Comparison of ENCODE assay signal across 28 cellular contexts in the genomic region with DNA sequence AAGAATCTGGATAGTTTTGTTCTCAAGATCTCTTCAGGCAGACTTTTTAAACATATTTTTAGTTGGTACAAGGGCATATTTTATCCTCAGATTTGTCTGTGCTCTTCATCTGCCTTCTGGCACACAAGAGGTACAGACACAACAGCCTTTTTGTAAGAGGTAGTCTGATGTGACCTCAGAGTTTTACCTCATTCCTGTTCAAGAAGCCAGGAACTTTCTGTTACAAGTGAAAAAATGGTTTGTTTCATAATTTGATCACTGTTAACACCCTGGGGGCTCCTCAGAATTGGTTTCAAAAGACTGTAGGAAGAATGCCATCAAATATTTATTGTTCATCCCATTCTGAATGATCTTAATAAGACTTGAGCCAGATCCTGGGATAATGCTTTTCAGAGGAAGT.
"Had no signal": no experiment of that assay in that cellular context is flagged by ENCODE, and none has a peak within 500 bp of the region (broad histone marks: within the 10 kb centered on the region; RNA-seq: fewer than 3 reads in every experiment).

No MANE protein-coding gene starts in this region.

- H3K9me3 ChIP-seq: left lung, pancreas, prostate gland, sigmoid colon, spleen, suprapubic skin, thoracic aorta, tibial artery, upper lobe of right lung had no signal

- H3K36me3 ChIP-seq: left lung, pancreas, prostate gland, sigmoid colon, spleen, suprapubic skin, thoracic aorta, tibial artery, upper lobe of right lung had no signal

- H3K4me3 ChIP-seq: left lung, lung, pancreas, prostate gland, sigmoid colon, spleen, suprapubic skin, thoracic aorta, tibial artery, upper lobe of right lung had no signal

- H3K27me3 Mint-ChIP-seq: memory B cell; stimulated activated naive CD8-positive, alpha-beta T cell treated with anti-CD3 and anti-CD28 coated beads, Interleukin-15, Interleukin-2, amounts not matched to agents 100 ng/mL and 50 ng/mL, for 24 hours had no signal

- H3K4me1 ChIP-seq: left lung, prostate gland, suprapubic skin, upper lobe of right lung had no signal

- H3K27ac ChIP-seq: left lung, pancreas, prostate gland, spleen, suprapubic skin, thoracic aorta, tibial artery, upper lobe of right lung had no signal

- H3K27ac Mint-ChIP-seq: immature natural killer cell; memory B cell; naive thymus-derived CD8-positive, alpha-beta T cell; nephron; stimulated activated effector memory CD8-positive, alpha-beta T cell treated with anti-CD3 and anti-CD28 coated beads, Interleukin-12 subunit alpha, Interleukin-12 subunit beta, amount 100 ng/mL, for 72 hours; stimulated activated naive CD8-positive, alpha-beta T cell treated with anti-CD3 and anti-CD28 coated beads, Interleukin-15, Interleukin-2, amounts not matched to agents 100 ng/mL and 50 ng/mL, for 24 hours had no signal

- H3K4me1 Mint-ChIP-seq: immature natural killer cell; memory B cell; nephron; stimulated activated effector memory CD8-positive, alpha-beta T cell treated with anti-CD3 and anti-CD28 coated beads, Interleukin-12 subunit alpha, Interleukin-12 subunit beta, amount 100 ng/mL, for 72 hours had no signal

- H3K4me3 Mint-ChIP-seq: immature natural killer cell; memory B cell; naive thymus-derived CD8-positive, alpha-beta T cell; nephron; neural crest cell; stimulated activated effector memory CD8-positive, alpha-beta T cell treated with anti-CD3 and anti-CD28 coated beads, Interleukin-12 subunit alpha, Interleukin-12 subunit beta, amount 100 ng/mL, for 72 hours; stimulated activated naive CD8-positive, alpha-beta T cell treated with anti-CD3 and anti-CD28 coated beads, Interleukin-15, Interleukin-2, amounts not matched to agents 100 ng/mL and 50 ng/mL, for 24 hours had no signal

- ATAC-seq: left colon; left lung; naive thymus-derived CD8-positive, alpha-beta T cell; right cardiac atrium; stimulated activated effector memory CD8-positive, alpha-beta T cell treated with anti-CD3 and anti-CD28 coated beads, Interleukin-12 subunit alpha, Interleukin-12 subunit beta, amount 100 ng/mL, for 72 hours; upper lobe of right lung had no signal

- H3K36me3 Mint-ChIP-seq: immature natural killer cell; naive thymus-derived CD8-positive, alpha-beta T cell; stimulated activated effector memory CD8-positive, alpha-beta T cell treated with anti-CD3 and anti-CD28 coated beads, Interleukin-12 subunit alpha, Interleukin-12 subunit beta, amount 100 ng/mL, for 72 hours had no signal

- DNase-seq: head of caudate nucleus; immature natural killer cell; kidney; left colon; left lung; naive thymus-derived CD8-positive, alpha-beta T cell; nucleus accumbens; pancreas; posterior cingulate gyrus; retina; right cardiac atrium; sigmoid colon; small intestine; spleen; stimulated activated CD4-positive, alpha-beta T cell treated with anti-CD3 and anti-CD28 coated beads, Interleukin-4, amount 100 ng/mL, for 24 hours; stimulated activated naive CD4-positive, alpha-beta T cell; tibial artery; trophoblast cell; upper lobe of right lung had no signal

- H3K9me3 Mint-ChIP-seq: immature natural killer cell; memory B cell; naive thymus-derived CD8-positive, alpha-beta T cell; nephron; neural crest cell; stimulated activated effector memory CD8-positive, alpha-beta T cell treated with anti-CD3 and anti-CD28 coated beads, Interleukin-12 subunit alpha, Interleukin-12 subunit beta, amount 100 ng/mL, for 72 hours; stimulated activated naive CD8-positive, alpha-beta T cell treated with anti-CD3 and anti-CD28 coated beads, Interleukin-15, Interleukin-2, amounts not matched to agents 100 ng/mL and 50 ng/mL, for 24 hours had no signal

- H3K27me3 ChIP-seq: left lung, pancreas, sigmoid colon, spleen, suprapubic skin, tibial artery, upper lobe of right lung had no signal
